In genomic region chr6:52509281-52510212, GRCh38 we compare ENCODE assay signal across 1 cellular context.
TF ChIP-seq lines count a peak whose summit lies in the region.

No MANE protein-coding gene starts in this region.

TF ChIP-seq in endothelial cell of umbilical vein, 7 proteins besides CTCF, POLR2A, EP300 and RAD21 (continued from another document):
- TF ChIP-seq FOS (IDR thresholded peaks at IDR 0.05; ENCODE audit: borderline replicate concordance, insufficient read depth, low read length) = peak; percentile 45
- TF ChIP-seq POLR2AphosphoS5 (IDR thresholded peaks at IDR 0.05; ENCODE audit: insufficient read depth, low read depth, low read length) = peak; percentile 63
- TF ChIP-seq JUN (IDR thresholded peaks at IDR 0.05; ENCODE audit: borderline replicate concordance, insufficient read depth, insufficient read length, low read depth) = peak; percentile 61
- TF ChIP-seq MYC (IDR thresholded peaks at IDR 0.05; ENCODE audit: low read depth, low read length) = no peak
